8 cellular contexts compared by ENCODE assay signal in genomic region chr7:73738612-73739386, GRCh38.
A peak's percentile ranks its signal among the peaks of the same experiment; 100 is the strongest.
DNase-seq lines count a peak whose midpoint lies in the region; ATAC-seq and TF ChIP-seq lines count a peak whose summit lies in the region.

A gene with protein sequence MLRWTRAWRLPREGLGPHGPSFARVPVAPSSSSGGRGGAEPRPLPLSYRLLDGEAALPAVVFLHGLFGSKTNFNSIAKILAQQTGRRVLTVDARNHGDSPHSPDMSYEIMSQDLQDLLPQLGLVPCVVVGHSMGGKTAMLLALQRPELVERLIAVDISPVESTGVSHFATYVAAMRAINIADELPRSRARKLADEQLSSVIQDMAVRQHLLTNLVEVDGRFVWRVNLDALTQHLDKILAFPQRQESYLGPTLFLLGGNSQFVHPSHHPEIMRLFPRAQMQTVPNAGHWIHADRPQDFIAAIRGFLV (minus strand): TSS chr7:73738802. CDS start chr7:73738770, 32 bp downstream.

- TF ChIP-seq CTCF in AG09319 (IDR thresholded peaks at IDR 0.05; ENCODE audit: low read depth, low read length), result no peak

- ATAC-seq in GM19035 (IDR thresholded peaks at IDR 0.05; ENCODE audit: unreplicated experiment) (peak; percentile 83), HG03342 (IDR thresholded peaks at IDR 0.05; ENCODE audit: unreplicated experiment) (peak; percentile 86)

- DNase-seq in AG09319 (ENCODE audit: extremely low read depth, low read depth), result peak; percentile 92
- DNase-seq in NCI-H446 (lab: John Stamatoyannopoulos, UW), result peak; percentile 56 to 89
- DNase-seq in activated CD4-positive, CD25-positive, alpha-beta regulatory T cell treated with anti-CD3 and anti-CD28 coated beads, Interleukin-2, amount 50 U/mL, for 16 hours (ENCODE audit: low read depth, low spot score), result peak; percentile 99
- peak; percentile 96 for DNase-seq in central memory CD4-positive, alpha-beta T cell
- DNase-seq in iris pigment epithelial cell (ENCODE audit: low read depth), result peak; percentile 96
- peak; percentile 98 to 99 for DNase-seq in stimulated activated CD4-positive, alpha-beta T cell treated with anti-CD3 and anti-CD28 coated beads, Interleukin-12 subunit alpha, Interleukin-12 subunit beta, amount 100 ng/mL, for 24 hours (ENCODE audit: low read depth in 2 of 2)

Comparison
In these comparisons a context has a peak if more than half of its experiments do, and no peak if none do; other contexts are left out.
1. Peak in every context shown above with its lines: DNase-seq and ATAC-seq.